20 cellular contexts compared by ENCODE assay signal in the genomic region with DNA sequence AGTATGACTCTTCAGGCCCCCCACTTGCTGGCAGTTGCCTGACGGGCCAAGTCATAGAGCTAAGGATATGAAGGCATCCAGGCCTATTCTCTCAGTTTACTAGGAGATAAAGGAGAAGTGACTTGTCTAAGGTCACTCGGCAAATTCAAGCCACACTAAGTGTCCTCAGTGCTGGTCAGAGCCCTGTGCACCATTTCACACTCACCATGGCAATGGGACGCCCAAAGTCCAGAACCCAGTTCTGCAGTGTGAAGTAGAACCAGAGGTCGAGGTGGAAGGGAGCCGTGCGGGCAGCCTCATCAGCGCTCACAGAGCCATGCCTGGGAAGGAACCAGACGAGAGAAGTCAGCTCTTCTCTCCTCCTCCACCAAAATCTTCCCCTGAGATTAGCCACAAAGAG. TPM values are rescaled to one million over a fixed set of nuclear protein-coding genes. Genes with fewer than 3 reads are reported as not detected.
DNase-seq lines count a peak whose midpoint lies in the region; ATAC-seq and TF ChIP-seq lines count a peak whose summit lies in the region.
"Had no signal": no experiment of that assay in that cellular context is flagged by ENCODE, and none has a peak within 500 bp of the region (broad histone marks: within the 10 kb centered on the region; RNA-seq: fewer than 3 reads in every experiment).

No MANE protein-coding gene starts in this region.

- peaks cover 26% of the 10 kb centered on the region for H4K20me1 ChIP-seq in IMR-90 (ENCODE audit: insufficient read depth, low read length)

- in situ Hi-C loops in IMR-90 (cut with MboI; ENCODE audit: low sequenced_read_pairs) = no loop called here
- in situ Hi-C loops in ACHN (cut with HindIII; ENCODE audit: low pct_ligation_motif_present, low pct_unique_long_range_greater_than_20kb, low sequenced_read_pairs) = no loop called here

- H3K4me3 ChIP-seq in IMR-90 (ENCODE audit: insufficient read depth, low read depth, low read length) (no peak overlapping the region), sigmoid colon (no peak overlapping the region)

- H2AK9ac ChIP-seq in IMR-90 (replicated peaks; ENCODE audit: low read depth, low read length, poor library complexity) = peak overlapping the region; percentile 55

- intact Hi-C loops in activated CD4-positive, alpha-beta memory T cell treated with anti-CD3 and anti-CD28 coated beads for 36 hours (cut with micrococcal nuclease) = no loop called here
- intact Hi-C loops in IMR-90 (cut with micrococcal nuclease) (no loop called here), sigmoid colon (cut with DNase I) (loop anchor here (10.0 kb wide), 1 partner anchor 164 kb away; a partner anchor contains a TSS)

- dilution Hi-C loops in IMR-90 (cut with HindIII; ENCODE audit: low sequenced_read_pairs, unreplicated experiment) = no loop called here

- TF ChIP-seq CTCF in IMR-90 (conservative IDR thresholded peaks at IDR 0.05; ENCODE audit: low read depth, low read length) (no peak), sigmoid colon (IDR thresholded peaks at IDR 0.05) (no peak)

- no CpG with 5 or more reads among the region's 8 CpGs for WGBS in IMR-90 (ENCODE audit: extremely low coverage in 2 of 2, insufficient read length in 1 of 2), 2 experiments
- WGBS in sigmoid colon, 2 donors = 95% methylated on average over 8 of the region's 8 CpGs

- H4K8ac ChIP-seq in IMR-90 (ENCODE audit: low read depth in 2 of 2, low read length in 2 of 2) = no peak overlapping the region

- no peak overlapping the region for H3K18ac ChIP-seq in IMR-90 (ENCODE audit: low read depth, low read length)

- H3K9me3 Mint-ChIP-seq in activated CD4-positive, alpha-beta memory T cell treated with anti-CD3 and anti-CD28 coated beads for 36 hours = no peaks in the 10 kb centered on the region
- no peaks in the 10 kb centered on the region for H3K9me3 Mint-ChIP-seq in activated CD4-positive, alpha-beta memory T cell treated with anti-CD3 and anti-CD28 coated beads, Interleukin-2, amount 10 ng/mL, durations not matched to agents 7 days and 5 days
- H3K9me3 Mint-ChIP-seq: CD14-positive monocyte had no signal

- H3K4me2 ChIP-seq in IMR-90 (ENCODE audit: low read depth, low read length) = no peak overlapping the region

- H3K27me3 ChIP-seq in IMR-90 (ENCODE audit: control insufficient read depth, insufficient read depth, low read length) (no peaks in the 10 kb centered on the region), sigmoid colon (no peaks in the 10 kb centered on the region)

- no peaks in the 10 kb centered on the region for H3K27me3 Mint-ChIP-seq in activated CD4-positive, alpha-beta memory T cell treated with anti-CD3 and anti-CD28 coated beads for 36 hours
- no peaks in the 10 kb centered on the region for H3K27me3 Mint-ChIP-seq in activated CD4-positive, alpha-beta memory T cell treated with anti-CD3 and anti-CD28 coated beads, Interleukin-2, amount 10 ng/mL, durations not matched to agents 7 days and 5 days

- no peak overlapping the region for H2BK120ac ChIP-seq in IMR-90 (ENCODE audit: low read depth, low read length)

- CTCF ChIA-PET in activated CD4-positive, alpha-beta memory T cell treated with anti-CD3 and anti-CD28 coated beads for 36 hours (lab: Charles Lee) = interaction anchor here (1.5 kb wide), 1 partner anchor 10 kb away, joined by 3 read pairs; no protein-coding TSS in a partner anchor
- CTCF ChIA-PET in activated CD4-positive, alpha-beta memory T cell treated with anti-CD3 and anti-CD28 coated beads, Interleukin-2, amount 10 ng/mL, durations not matched to agents 7 days and 5 days (lab: Charles Lee) = no interaction called here
- CTCF ChIA-PET in IMR-90 (lab: Yijun Ruan, JAX) = no interaction called here

- H3K9ac ChIP-seq in IMR-90 (ENCODE audit: low read depth, low read length) = no peak overlapping the region

- no peak overlapping the region for H3K23ac ChIP-seq in IMR-90 (ENCODE audit: low read depth, low read length)

- no TSS peak for BruUV-seq in IMR-90 (replicated peaks; lab: Mats Ljungman, UMichigan)

- TF ChIP-seq RAD21 in IMR-90 (IDR thresholded peaks at IDR 0.05; ENCODE audit: low read length) = no peak

- no peak for ATAC-seq in IMR-90 (ENCODE audit: low read depth)
- ATAC-seq: PC-3 had no signal

- H3K4me1 ChIP-seq in IMR-90 (ENCODE audit: control insufficient read depth, insufficient read depth, low read length) (no peaks in the 10 kb centered on the region), sigmoid colon (no peaks in the 10 kb centered on the region)

- no peak overlapping the region for H3K27ac Mint-ChIP-seq in activated CD4-positive, alpha-beta memory T cell treated with anti-CD3 and anti-CD28 coated beads for 36 hours
- H3K27ac Mint-ChIP-seq in activated CD4-positive, alpha-beta memory T cell treated with anti-CD3 and anti-CD28 coated beads, Interleukin-2, amount 10 ng/mL, durations not matched to agents 7 days and 5 days = no peak overlapping the region

- peaks cover 11% of the 10 kb centered on the region for H3K36me3 Mint-ChIP-seq in activated CD4-positive, alpha-beta memory T cell treated with anti-CD3 and anti-CD28 coated beads for 36 hours
- H3K36me3 Mint-ChIP-seq in activated CD4-positive, alpha-beta memory T cell treated with anti-CD3 and anti-CD28 coated beads, Interleukin-2, amount 10 ng/mL, durations not matched to agents 7 days and 5 days (ENCODE audit: low read depth) = peaks cover 21% of the 10 kb centered on the region

- no peak overlapping the region for H2AFZ ChIP-seq in IMR-90 (replicated peaks; ENCODE audit: low read length, poor library complexity)

- no peaks in the 10 kb centered on the region; the same call in 1 of the 2 replicates for H3K36me3 ChIP-seq in IMR-90 (ENCODE audit: control insufficient read depth, insufficient read depth, low read length)
- H3K36me3 ChIP-seq in sigmoid colon = peaks cover 0 to 20% (median 0%) of the 10 kb centered on the region in 4 donors

- H3K14ac ChIP-seq in IMR-90 (replicated peaks; ENCODE audit: low read depth, low read length) = no peak overlapping the region

- H2BK5ac ChIP-seq in IMR-90 (ENCODE audit: low read depth, low read length, poor library complexity, severe bottlenecking) = no peak overlapping the region

- H2BK15ac ChIP-seq in IMR-90 (ENCODE audit: low read depth, low read length) = no peak overlapping the region

- peak; percentile 1 for DNase-seq in activated CD4-positive, alpha-beta memory T cell treated with anti-CD3 and anti-CD28 coated beads for 36 hours
- no peak for DNase-seq in activated CD4-positive, alpha-beta memory T cell treated with anti-CD3 and anti-CD28 coated beads, Interleukin-2, amount 10 ng/mL, durations not matched to agents 7 days and 5 days
- no peak for DNase-seq in IMR-90
- DNase-seq in islet precursor cell = peak; percentile 37
- DNase-seq in sigmoid colon = peak; percentile 11
- no peak for DNase-seq in NCI-H2029 (lab: John Stamatoyannopoulos, UW)
- DNase-seq in activated CD4-positive, alpha-beta T cell treated with anti-CD3 and anti-CD28 coated beads for 4 hours = no peak
- DNase-seq in ACHN = no peak
- DNase-seq: DMS 273 treated with DMSO at 0.1 percent for 48 hours, DND-41, HCEC 1CT, NCI-H1436, NCI-H1930, NCI-H345, NCI-H524 treated with DMSO at 0.1 percent for 48 hours, PC-3 had no signal

- no peak overlapping the region for H2BK20ac ChIP-seq in IMR-90 (ENCODE audit: low read depth, low read length)

- H3K9me3 ChIP-seq in IMR-90 (ENCODE audit: control insufficient read depth, insufficient read depth, low read length) (no peaks in the 10 kb centered on the region), sigmoid colon (no peaks in the 10 kb centered on the region)

- no peak overlapping the region for H4K91ac ChIP-seq in IMR-90 (ENCODE audit: insufficient read depth, low read depth, low read length)

- POLR2A ChIA-PET in activated CD4-positive, alpha-beta memory T cell treated with anti-CD3 and anti-CD28 coated beads for 36 hours (lab: Charles Lee) = no interaction called here
- POLR2A ChIA-PET in activated CD4-positive, alpha-beta memory T cell treated with anti-CD3 and anti-CD28 coated beads, Interleukin-2, amount 10 ng/mL, durations not matched to agents 7 days and 5 days (lab: Charles Lee) = interaction anchor here (1.1 to 1.2 kb wide), 2 partner anchors 11 to 164 kb away, joined by 4 to 10 read pairs; a partner anchor contains a TSS
- POLR2A ChIA-PET in IMR-90 (lab: Charles Lee; ENCODE audit: unreplicated experiment) = no interaction called here

- no peak overlapping the region for H4K5ac ChIP-seq in IMR-90 (ENCODE audit: low read depth, low read length)

- no peak overlapping the region for H3K4me3 Mint-ChIP-seq in activated CD4-positive, alpha-beta memory T cell treated with anti-CD3 and anti-CD28 coated beads for 36 hours
- H3K4me3 Mint-ChIP-seq in activated CD4-positive, alpha-beta memory T cell treated with anti-CD3 and anti-CD28 coated beads, Interleukin-2, amount 10 ng/mL, durations not matched to agents 7 days and 5 days = no peak overlapping the region
- H3K4me3 Mint-ChIP-seq: CD14-positive monocyte had no signal

- TF ChIP-seq POLR2A in IMR-90 (IDR thresholded peaks at IDR 0.05; ENCODE audit: low read depth, low read length) (no peak), sigmoid colon (IDR thresholded peaks at IDR 0.05) (no peak)

- TF ChIP-seq EP300 in sigmoid colon (IDR thresholded peaks at IDR 0.05) = no peak

- no peak overlapping the region for H2AK5ac ChIP-seq in IMR-90 (ENCODE audit: low read depth, low read length)

- H3K4ac ChIP-seq in IMR-90 (ENCODE audit: low read depth, low read length) = no peak overlapping the region

- H3K27ac ChIP-seq in IMR-90 (ENCODE audit: insufficient read depth, low read length) (no peak overlapping the region), sigmoid colon (no peak overlapping the region)
- H3K27ac ChIP-seq: 22Rv1, HL-60, RWPE1 had no signal

- H3K79me1 ChIP-seq in IMR-90 (ENCODE audit: low read depth in 1 of 2, low read length in 2 of 2) = peaks cover 43 to 59% of the 10 kb centered on the region in 2 experiments

- H3K9me1 ChIP-seq in IMR-90 (ENCODE audit: insufficient read depth, low read length) = peaks cover 15% of the 10 kb centered on the region; the same call in 1 of the 2 replicates

- no peaks in the 10 kb centered on the region for H3K4me1 Mint-ChIP-seq in activated CD4-positive, alpha-beta memory T cell treated with anti-CD3 and anti-CD28 coated beads for 36 hours (ENCODE audit: low read depth)
- peaks cover 4% of the 10 kb centered on the region for H3K4me1 Mint-ChIP-seq in activated CD4-positive, alpha-beta memory T cell treated with anti-CD3 and anti-CD28 coated beads, Interleukin-2, amount 10 ng/mL, durations not matched to agents 7 days and 5 days

- no peak overlapping the region for H3K56ac ChIP-seq in IMR-90 (ENCODE audit: extremely low read depth, insufficient read depth, low read length)

RNA-seq across cellular contexts. Expression of a gene that starts 11.2 kb away (rescaled TPM):
- 10 to 100 TPM; 32.9 to 34.2 TPM for total RNA-seq in activated CD4-positive, alpha-beta memory T cell treated with anti-CD3 and anti-CD28 coated beads for 36 hours
- total RNA-seq in activated CD4-positive, alpha-beta memory T cell treated with anti-CD3 and anti-CD28 coated beads, Interleukin-2, amount 10 ng/mL, durations not matched to agents 7 days and 5 days = 10 to 100 TPM; 40.0 to 41.3 TPM
- total RNA-seq in IMR-90 (2012; rRNA removed) (5.3 and 6.5 TPM in 2 replicates), sigmoid colon (10 to 100 TPM in 3 of 4 donors, 1 to 10 TPM in 1; 9.3 to 17.4 (median 12.7) TPM)
- polyA plus RNA-seq in IMR-90 (2012; rRNA removed) (31.9 and 33.8 TPM in 2 replicates), sigmoid colon (10 to 100 TPM in 1 of 3 donors, 1 to 10 TPM in 2; 5.4 to 43.3 (median 7.2) TPM)
- polyA plus RNA-seq in IMR-90 (2012; cell fraction: cytosol; rRNA removed) = 7.8 and 31.2 TPM in 2 replicates
- polyA plus RNA-seq in IMR-90 (2012; cell fraction: nucleus; rRNA removed; ENCODE audit: low replicate concordance) = 26.1 and 47.2 TPM in 2 replicates

RNA-seq across cellular contexts. Expression of a gene that starts 13.2 kb away (rescaled TPM):
- total RNA-seq in activated CD4-positive, alpha-beta memory T cell treated with anti-CD3 and anti-CD28 coated beads for 36 hours = 1 to 10 TPM; 5.3 to 7.0 TPM
- 10 to 100 TPM; 12.9 to 13.1 TPM for total RNA-seq in activated CD4-positive, alpha-beta memory T cell treated with anti-CD3 and anti-CD28 coated beads, Interleukin-2, amount 10 ng/mL, durations not matched to agents 7 days and 5 days
- 0.36 and 0.56 TPM in 2 replicates for total RNA-seq in IMR-90 (2012; rRNA removed)
- polyA plus RNA-seq in IMR-90 (2012; rRNA removed) = 0.89 and 1.3 TPM in 2 replicates
- polyA plus RNA-seq in IMR-90 (2012; cell fraction: cytosol; rRNA removed) = 0.25 and 0.43 TPM in 2 replicates
- polyA plus RNA-seq in IMR-90 (2012; cell fraction: nucleus; rRNA removed; ENCODE audit: low replicate concordance) = 2.5 and 7.9 TPM in 2 replicates
- 10 to 100 TPM in 1 of 4 donors, 1 to 10 TPM in 3; 3.9 to 10.9 (median 5.4) TPM for total RNA-seq in sigmoid colon
- 100 to 1,000 TPM; 154 to 309 (median 214) TPM for polyA plus RNA-seq in sigmoid colon

RNA-seq across cellular contexts. Expression of a gene that starts 59.2 kb away (rescaled TPM):
- total RNA-seq in activated CD4-positive, alpha-beta memory T cell treated with anti-CD3 and anti-CD28 coated beads for 36 hours = 10 to 100 TPM; 32.6 to 34.2 TPM
- 10 to 100 TPM; 46.9 to 48.8 TPM for total RNA-seq in activated CD4-positive, alpha-beta memory T cell treated with anti-CD3 and anti-CD28 coated beads, Interleukin-2, amount 10 ng/mL, durations not matched to agents 7 days and 5 days
- total RNA-seq in IMR-90 (2012; rRNA removed) (47.2 and 51.4 TPM in 2 replicates), sigmoid colon (10 to 100 TPM; 54.7 to 64.2 (median 62.8) TPM)
- polyA plus RNA-seq in IMR-90 (2012; rRNA removed) (16.2 and 16.9 TPM in 2 replicates), sigmoid colon (10 to 100 TPM; 11.4 to 12.9 (median 11.6) TPM)
- 3.0 and 4.1 TPM in 2 replicates for polyA plus RNA-seq in IMR-90 (2012; cell fraction: cytosol; rRNA removed)
- 3.5 and 17.2 TPM in 2 replicates for polyA plus RNA-seq in IMR-90 (2012; cell fraction: nucleus; rRNA removed; ENCODE audit: low replicate concordance)

Comparison
In these comparisons a context has a peak if more than half of its experiments do, and no peak if none do; other contexts are left out.
1. DNase-seq: peak in activated CD4-positive, alpha-beta memory T cell treated with anti-CD3 and anti-CD28 coated beads for 36 hours (single experiment), islet precursor cell (single experiment) and sigmoid colon (single experiment); none in activated CD4-positive, alpha-beta memory T cell treated with anti-CD3 and anti-CD28 coated beads, Interleukin-2, amount 10 ng/mL, durations not matched to agents 7 days and 5 days (single experiment), IMR-90 (single experiment), NCI-H2029 (single experiment), activated CD4-positive, alpha-beta T cell treated with anti-CD3 and anti-CD28 coated beads for 4 hours (0 of 2) and ACHN (single experiment).